In the genomic region with DNA sequence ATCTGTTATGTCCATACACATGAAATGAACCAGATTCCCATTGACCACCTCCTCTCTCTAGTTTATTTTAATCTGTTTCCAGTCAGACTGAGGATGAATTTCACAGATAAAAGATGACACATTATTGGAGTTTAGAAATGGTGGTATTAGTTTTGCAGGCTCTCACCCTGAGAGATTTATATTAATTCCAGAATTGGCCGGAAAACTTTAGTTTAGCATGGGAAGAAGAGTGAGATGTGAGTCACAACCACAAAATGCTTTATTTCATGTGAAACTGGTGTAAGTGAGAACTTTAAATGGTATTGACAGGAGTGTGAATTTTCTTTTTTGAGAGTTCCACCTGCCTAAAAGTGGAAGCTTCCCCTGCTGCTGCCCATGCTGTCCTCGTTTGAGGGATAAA, we compare ENCODE assay signal across 15 cellular contexts.
"Had no signal": no experiment of that assay in that cellular context is flagged by ENCODE, and none has a peak within 500 bp of the region (broad histone marks: within the 10 kb centered on the region; RNA-seq: fewer than 3 reads in every experiment).

No MANE protein-coding gene starts in this region.

- H3K9me3 Mint-ChIP-seq: activated naive CD8-positive, alpha-beta T cell treated with anti-CD3 and anti-CD28 coated beads, Interleukin-2, amount 50 U/mL, for 24 hours had no signal

- H3K36me3 ChIP-seq: ascending aorta, esophagus muscularis mucosa, ovary, right lobe of liver, spleen, stomach had no signal

- H3K4me1 Mint-ChIP-seq: activated naive CD8-positive, alpha-beta T cell treated with anti-CD3 and anti-CD28 coated beads, Interleukin-2, amount 50 U/mL, for 24 hours had no signal

- H3K27ac Mint-ChIP-seq: activated naive CD8-positive, alpha-beta T cell treated with anti-CD3 and anti-CD28 coated beads, Interleukin-2, amount 50 U/mL, for 24 hours; nephron had no signal

- H3K27me3 Mint-ChIP-seq: activated naive CD8-positive, alpha-beta T cell treated with anti-CD3 and anti-CD28 coated beads, Interleukin-2, amount 50 U/mL, for 24 hours had no signal

- H3K4me1 ChIP-seq: ascending aorta, esophagus muscularis mucosa, right lobe of liver, spleen, stomach had no signal

- DNase-seq: activated naive CD4-positive, alpha-beta T cell treated with Interleukin-2 at 50 U/mL for 16 hours; activated naive CD8-positive, alpha-beta T cell treated with anti-CD3 and anti-CD28 coated beads, Interleukin-2, amount 50 U/mL, for 24 hours; caudate nucleus; glutamatergic neuron; hypothalamus; mesendoderm; ovary; right lobe of liver; spleen; stomach; T1000 had no signal

- H3K27ac ChIP-seq: ascending aorta, coronary artery, esophagus muscularis mucosa, ovary, right lobe of liver, spleen, stomach had no signal

- H3K27me3 ChIP-seq: ascending aorta, esophagus muscularis mucosa, ovary, right lobe of liver, spleen, stomach had no signal

- H3K9me3 ChIP-seq: ascending aorta, esophagus muscularis mucosa, ovary, right lobe of liver, spleen, stomach had no signal

- H3K4me3 ChIP-seq: ascending aorta, coronary artery, esophagus muscularis mucosa, ovary, right lobe of liver, spleen, stomach had no signal

- H3K4me3 Mint-ChIP-seq: activated naive CD8-positive, alpha-beta T cell treated with anti-CD3 and anti-CD28 coated beads, Interleukin-2, amount 50 U/mL, for 24 hours; nephron had no signal
